Comparison of ENCODE assay signal across 17 cellular contexts in the genomic region with DNA sequence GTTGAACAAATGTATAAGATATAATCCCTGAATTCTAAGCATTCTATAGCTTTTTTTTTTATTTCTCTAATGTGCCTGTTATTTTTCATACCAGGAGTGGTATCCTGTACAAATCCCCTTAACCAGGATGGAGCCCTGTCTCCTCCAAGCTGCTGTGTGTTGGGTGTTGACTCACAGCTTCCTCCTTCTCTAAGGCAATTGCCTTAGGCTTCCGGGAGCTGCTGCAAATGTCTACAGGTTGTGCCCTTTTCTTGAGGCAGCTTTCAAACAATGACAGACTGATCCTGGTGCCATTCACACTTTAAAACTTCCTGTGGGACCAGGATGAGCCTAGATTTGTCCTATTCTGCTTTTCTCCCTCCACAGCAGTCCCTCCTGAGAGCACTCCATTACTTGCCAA.
"Had no signal": no experiment of that assay in that cellular context is flagged by ENCODE, and none has a peak within 500 bp of the region (broad histone marks: within the 10 kb centered on the region; RNA-seq: fewer than 3 reads in every experiment).

No MANE protein-coding gene starts in this region.

- ATAC-seq: activated T-cell treated with anti-CD3 and anti-CD28 coated beads, Interleukin-2, amount 50 U/mL, for 72 hours; stimulated activated memory B cell treated with anti-CD40 and anti-IgM and Interleukin-4, amounts not matched to agents 10 μg/mL and 1 μg/mL and 100 μg/mL, for 72 hours had no signal

- DNase-seq: activated CD4-positive, alpha-beta memory T cell treated with anti-CD3 and anti-CD28 coated beads, Interleukin-2, amount 10 ng/mL, durations not matched to agents 7 days and 5 days; activated gamma-delta T cell treated with Interleukin-2 at 50 U/mL for 16 hours; activated naive CD8-positive, alpha-beta T cell treated with anti-CD3 and anti-CD28 coated beads for 36 hours; activated T-cell treated with anti-CD3 and anti-CD28 coated beads, Interleukin-2, amount 50 U/mL, for 72 hours; anterior cingulate cortex; effector CD8-positive, alpha-beta T cell; immature natural killer cell; left ventricle myocardium inferior; mesenchymal stem cell; occipital lobe; right lobe of liver; spleen; stimulated activated CD4-positive, alpha-beta T cell treated with anti-CD3 and anti-CD28 coated beads, Interleukin-1b, Interleukin-23, amount 100 ng/mL, for 48 hours; T-helper 9 cell; tibial artery; uterus had no signal
